In the genomic region with DNA sequence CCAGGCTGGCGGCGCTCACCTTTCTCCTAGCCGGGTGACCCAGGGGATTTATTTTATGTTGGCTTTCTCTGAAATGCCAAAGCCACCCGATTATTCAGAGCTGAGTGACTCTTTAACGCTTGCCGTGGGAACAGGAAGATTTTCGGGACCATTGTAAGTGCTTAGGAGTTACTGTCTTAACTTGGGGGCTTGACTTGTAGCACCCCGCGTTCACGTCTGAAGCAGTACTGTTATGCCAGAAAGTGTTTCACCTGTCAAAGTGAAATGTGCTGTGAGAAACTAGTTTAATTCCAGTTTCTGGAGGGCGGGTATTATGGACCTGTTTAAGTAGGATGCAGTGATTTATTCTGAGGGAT, we compare ENCODE assay signal across 8 cellular contexts. TPM values are rescaled to one million over a fixed set of nuclear protein-coding genes. Genes with fewer than 3 reads are reported as not detected.
DNase-seq lines count a peak whose midpoint lies in the region; ATAC-seq, FAIRE-seq and TF ChIP-seq lines count a peak whose summit lies in the region.

No MANE protein-coding gene starts in this region.

- H3K4me3 Mint-ChIP-seq in CD14-positive monocyte, result peak overlapping the region; percentile 87 to 91

- TF ChIP-seq CTCF in CD14-positive monocyte (IDR thresholded peaks at IDR 0.05), result no peak
- TF ChIP-seq CTCF in adrenal gland (IDR thresholded peaks at IDR 0.05), result no peak

- ATAC-seq in HG02678 (IDR thresholded peaks at IDR 0.05; ENCODE audit: unreplicated experiment) (peak; percentile 6), left colon (peak; percentile 1), GM18511 (IDR thresholded peaks at IDR 0.05; ENCODE audit: unreplicated experiment) (no peak)

- no peak for FAIRE-seq in GM12891 (lab: Jason Lieb, UNC)

- H3K4me1 ChIP-seq in adrenal gland (replicated peaks in 1 of 2) (peaks cover 9 to 34% of the 10 kb centered on the region in 2 donors), thymus (ENCODE audit: control insufficient read depth, insufficient read depth, low read length) (peaks cover 14% of the 10 kb centered on the region)

- H3K27me3 Mint-ChIP-seq in CD14-positive monocyte (ENCODE audit: low read depth in 3 of 3), result no peaks in the 10 kb centered on the region

- H3K4me1 Mint-ChIP-seq in CD14-positive monocyte, result peaks cover 31% of the 10 kb centered on the region

- peak overlapping the region; percentile 74 to 95 (median 92) for H3K4me3 ChIP-seq in adrenal gland
- H3K4me3 ChIP-seq in thymus (ENCODE audit: low read length), result peak overlapping the region; percentile 96

- peaks cover 0 to 3% (median 0%) of the 10 kb centered on the region in 7 donors for H3K9me3 Mint-ChIP-seq in CD14-positive monocyte

- no peaks in the 10 kb centered on the region for H3K9me3 ChIP-seq in adrenal gland (replicated peaks in 1 of 3)
- H3K9me3 ChIP-seq in thymus (ENCODE audit: control insufficient read depth), result no peaks in the 10 kb centered on the region

- H3K27ac Mint-ChIP-seq in CD14-positive monocyte, result peak overlapping the region; percentile 94 to 98 (median 96)

- H3K27ac ChIP-seq in adrenal gland (peak overlapping the region; percentile 19 to 98 (median 89)), thymus (ENCODE audit: low read depth) (peak overlapping the region; percentile 97)

- 0 to 1% (median 1%) methylated on average over 7 to 11 of the region's 11 CpGs for WGBS in adrenal gland, 4 donors
- 2% methylated on average over 11 of the region's 11 CpGs for WGBS in thymus

- H3K36me3 Mint-ChIP-seq in CD14-positive monocyte, result peaks cover 25 to 39% of the 10 kb centered on the region in 2 donors

- H3K36me3 ChIP-seq in adrenal gland (replicated peaks in 1 of 2) (peaks cover 0 to 10% of the 10 kb centered on the region in 2 donors), thymus (ENCODE audit: control insufficient read depth, insufficient read depth) (peaks cover 16% of the 10 kb centered on the region)

- intact Hi-C loops in CD14-positive monocyte (cut with micrococcal nuclease), result loop anchor here (2.0 to 10.0 kb wide), 2 partner anchors 21 to 71 kb away; partner anchors contain the start of genes GON7 (in 1 of the 2), ITPK1 (in 1 of the 2) and UBR7 (in 1 of the 2)
- intact Hi-C loops in adrenal gland (cut with DNase I), result no loop called here
- intact Hi-C loops in left colon (cut with DNase I, micrococcal nuclease), result no loop called here

- H3K27me3 ChIP-seq in adrenal gland, result no peaks in the 10 kb centered on the region
- no peaks in the 10 kb centered on the region for H3K27me3 ChIP-seq in thymus (ENCODE audit: control insufficient read depth, insufficient read depth)

- no peak for TF ChIP-seq POLR2A in adrenal gland (IDR thresholded peaks at IDR 0.05)
- TF ChIP-seq POLR2A in GM12891 (IDR thresholded peaks at IDR 0.05; ENCODE audit: low read depth, low read length), result no peak

- DNase-seq in CD14-positive monocyte (ENCODE audit: low spot score), result no peak
- DNase-seq in adrenal gland, result no peak
- no peak for DNase-seq in left colon
- DNase-seq in effector CD4-positive, alpha-beta T cell, result no peak
- no peak for DNase-seq in GM12891 (ENCODE audit: insufficient read length, low spot score)

TF ChIP-seq in GM12891, 5 proteins besides CTCF, POLR2A, EP300 and RAD21:
- no peak for TF ChIP-seq SPI1 (IDR thresholded peaks at IDR 0.05; ENCODE audit: low read depth, low read length)

RNA-seq across cellular contexts. Expression of gene LYSET, which starts 0.2 kb away (rescaled TPM):
- polyA plus RNA-seq in CD14-positive monocyte (10 to 100 TPM; 36.9 to 43.3 TPM), adrenal gland (10 to 100 TPM; 12.0 to 32.9 (median 22.7) TPM), thymus (38.8 TPM)
- total RNA-seq in adrenal gland (10 to 100 TPM; 17.2 to 37.9 (median 22.0) TPM), left colon (10 to 100 TPM; 30.0 to 32.0 TPM)
- polyA plus RNA-seq in GM12891 (2012; ENCODE audit: low read depth, missing spikeins), result 10.9 TPM

RNA-seq across cellular contexts. Expression of gene MOAP1, which starts 0.6 kb away (rescaled TPM):
- 10 to 100 TPM; 22.5 to 22.6 TPM for polyA plus RNA-seq in CD14-positive monocyte
- total RNA-seq in adrenal gland, result 10 to 100 TPM; 29.0 to 52.9 (median 38.6) TPM
- 10 to 100 TPM; 12.7 to 55.6 (median 13.8) TPM for polyA plus RNA-seq in adrenal gland
- total RNA-seq in left colon, result 10 to 100 TPM; 17.8 to 20.0 TPM
- polyA plus RNA-seq in thymus, result 37.9 TPM
- polyA plus RNA-seq in GM12891 (2012; ENCODE audit: low read depth, missing spikeins), result 20.7 TPM

RNA-seq across cellular contexts. Expression of gene GON7, which starts 21.6 kb away (rescaled TPM):
- 10 to 100 TPM; 22.7 to 24.0 TPM for polyA plus RNA-seq in CD14-positive monocyte
- 10 to 100 TPM in 7 of 8 donors, 1 to 10 TPM in 1; 9.4 to 23.2 (median 18.0) TPM for total RNA-seq in adrenal gland
- 10 to 100 TPM; 13.3 to 34.9 (median 16.9) TPM for polyA plus RNA-seq in adrenal gland
- total RNA-seq in left colon, result 10 to 100 TPM; 17.8 to 21.3 TPM
- polyA plus RNA-seq in thymus, result 32.3 TPM
- 14.9 TPM for polyA plus RNA-seq in GM12891 (2012; ENCODE audit: low read depth, missing spikeins)

RNA-seq across cellular contexts. Expression of gene UBR7, which starts 21.7 kb away (rescaled TPM):
- polyA plus RNA-seq in CD14-positive monocyte, result 10 to 100 TPM; 14.0 to 16.7 TPM
- total RNA-seq in adrenal gland, result 10 to 100 TPM; 13.2 to 32.9 (median 18.4) TPM
- polyA plus RNA-seq in adrenal gland, result 10 to 100 TPM in 1 of 3 donors, 1 to 10 TPM in 2; 7.8 to 26.5 (median 9.3) TPM
- total RNA-seq in left colon, result 10 to 100 TPM; 22.9 to 24.0 TPM
- 19.6 TPM for polyA plus RNA-seq in thymus
- polyA plus RNA-seq in GM12891 (2012; ENCODE audit: low read depth, missing spikeins), result 29.2 TPM

Comparison
In these comparisons a context has a peak if more than half of its experiments do, and no peak if none do; other contexts are left out.
1. intact Hi-C loops: an anchor here in CD14-positive monocyte (2.0 to 10.0 kb wide); none called in adrenal gland and left colon.